Comparison of ENCODE assay signal across 15 cellular contexts in genomic region chr11:113376156-113376555, GRCh38.
DNase-seq lines count a peak whose midpoint lies in the region; TF ChIP-seq lines count a peak whose summit lies in the region.
"Had no signal": no experiment of that assay in that cellular context is flagged by ENCODE, and none has a peak within 500 bp of the region (broad histone marks: within the 10 kb centered on the region; RNA-seq: fewer than 3 reads in every experiment).

No MANE protein-coding gene starts in this region.

- H3K9me3 Mint-ChIP-seq in dendritic cell treated with granulocyte-macrophage colony-stimulating factor and Interleukin-4, amounts not matched to agents 40 ng/mL and 50 ng/mL, for 4 days: no peaks in the 10 kb centered on the region
- peaks cover 11% of the 10 kb centered on the region for H3K9me3 Mint-ChIP-seq in nephron progenitor cell

- peaks cover 32% of the 10 kb centered on the region for H3K4me1 Mint-ChIP-seq in dendritic cell treated with granulocyte-macrophage colony-stimulating factor and Interleukin-4, amounts not matched to agents 40 ng/mL and 50 ng/mL, for 4 days (ENCODE audit: low read depth)
- H3K4me1 Mint-ChIP-seq in nephron progenitor cell: no peaks in the 10 kb centered on the region

- H3K4me1 ChIP-seq in HAP-1: no peaks in the 10 kb centered on the region
- H3K4me1 ChIP-seq: breast epithelium, transverse colon had no signal

- peak overlapping the region; percentile 70 for H3K27ac Mint-ChIP-seq in dendritic cell treated with granulocyte-macrophage colony-stimulating factor and Interleukin-4, amounts not matched to agents 40 ng/mL and 50 ng/mL, for 4 days
- no peak overlapping the region for H3K27ac Mint-ChIP-seq in nephron progenitor cell

- H3K27me3 ChIP-seq in HAP-1 (ENCODE audit: low read depth): no peaks in the 10 kb centered on the region
- H3K27me3 ChIP-seq: breast epithelium, transverse colon had no signal

- H3K4me3 ChIP-seq in LNCaP clone FGC (ENCODE audit: low read depth, low read length): no peak overlapping the region
- no peak overlapping the region for H3K4me3 ChIP-seq in HAP-1
- H3K4me3 ChIP-seq: breast epithelium, GM23248, skin epidermis, transverse colon had no signal

- H3K4me3 Mint-ChIP-seq in dendritic cell treated with granulocyte-macrophage colony-stimulating factor and Interleukin-4, amounts not matched to agents 40 ng/mL and 50 ng/mL, for 4 days: no peak overlapping the region
- H3K4me3 Mint-ChIP-seq in nephron progenitor cell: no peak overlapping the region

- in situ Hi-C loops in HAP-1 (cut with MboI; ENCODE audit: low sequenced_read_pairs): no loop called here

- TF ChIP-seq CTCF in LNCaP clone FGC (IDR thresholded peaks at IDR 0.05; ENCODE audit: control insufficient read depth, extremely low read depth, insufficient read depth): no peak
- TF ChIP-seq CTCF in nephron progenitor cell (IDR thresholded peaks at IDR 0.05): no peak

- H3K36me3 ChIP-seq in HAP-1 (replicated peaks): no peaks in the 10 kb centered on the region
- H3K36me3 ChIP-seq: breast epithelium, transverse colon had no signal

- intact Hi-C loops in dendritic cell treated with granulocyte-macrophage colony-stimulating factor and Interleukin-4, amounts not matched to agents 40 ng/mL and 50 ng/mL, for 4 days (cut with micrococcal nuclease): loop anchor here (5.0 kb wide), 1 partner anchor 64 kb away; the partner anchor contains the start of gene TTC12

- no peaks in the 10 kb centered on the region for H3K9me3 ChIP-seq in HAP-1
- H3K9me3 ChIP-seq: breast epithelium, SK-N-SH, transverse colon had no signal

- H3K27me3 Mint-ChIP-seq in dendritic cell treated with granulocyte-macrophage colony-stimulating factor and Interleukin-4, amounts not matched to agents 40 ng/mL and 50 ng/mL, for 4 days: peaks cover 1% of the 10 kb centered on the region
- peaks cover 19% of the 10 kb centered on the region for H3K27me3 Mint-ChIP-seq in nephron progenitor cell (ENCODE audit: low read depth, poor library complexity)

- DNase-seq in SKM-1 treated with dmso at 0.1 percent for 144 hours (lab: John Stamatoyannopoulos, UW; ENCODE audit: unreplicated experiment) (peak; percentile 25), SKM-1 (lab: John Stamatoyannopoulos, UW; ENCODE audit: unreplicated experiment) (no peak), LNCaP clone FGC (ENCODE audit: low read depth) (peak; percentile 21), superior temporal gyrus (ENCODE audit: extremely low spot score) (peak; percentile 43), NCI-H2029 treated with DMSO at 0.1 percent for 48 hours (lab: John Stamatoyannopoulos, UW) (no peak), nephron progenitor cell (no peak), HAP-1 (ENCODE audit: low spot score in 2 of 2) (no peak)
- DNase-seq: activated CD4-positive, alpha-beta T cell treated with anti-CD3 and anti-CD28 coated beads for 4 hours; GM23248; NCI-H69; SK-N-SH; transverse colon had no signal

- H3K36me3 Mint-ChIP-seq in dendritic cell treated with granulocyte-macrophage colony-stimulating factor and Interleukin-4, amounts not matched to agents 40 ng/mL and 50 ng/mL, for 4 days (ENCODE audit: low read depth): no peaks in the 10 kb centered on the region
- H3K36me3 Mint-ChIP-seq in nephron progenitor cell (ENCODE audit: low read depth): no peaks in the 10 kb centered on the region

Comparison
In these comparisons a context has a peak if more than half of its experiments do, and no peak if none do; other contexts are left out.
1. DNase-seq: peak in SKM-1 treated with dmso at 0.1 percent for 144 hours (single experiment), LNCaP clone FGC (single experiment) and superior temporal gyrus (single experiment); none in SKM-1 (single experiment), NCI-H2029 treated with DMSO at 0.1 percent for 48 hours (single experiment), nephron progenitor cell (single experiment) and HAP-1 (0 of 2).